In genomic region chr1:200670215-200671118, GRCh38 we compare ENCODE assay signal across 1 cellular context.
TF ChIP-seq lines count a peak whose summit lies in the region.

No MANE protein-coding gene starts in this region.

TF ChIP-seq in HepG2, 621 proteins besides CTCF, POLR2A, EP300 and RAD21 (continued from another document and continues in another):
- TF ChIP-seq, protein P1, sequence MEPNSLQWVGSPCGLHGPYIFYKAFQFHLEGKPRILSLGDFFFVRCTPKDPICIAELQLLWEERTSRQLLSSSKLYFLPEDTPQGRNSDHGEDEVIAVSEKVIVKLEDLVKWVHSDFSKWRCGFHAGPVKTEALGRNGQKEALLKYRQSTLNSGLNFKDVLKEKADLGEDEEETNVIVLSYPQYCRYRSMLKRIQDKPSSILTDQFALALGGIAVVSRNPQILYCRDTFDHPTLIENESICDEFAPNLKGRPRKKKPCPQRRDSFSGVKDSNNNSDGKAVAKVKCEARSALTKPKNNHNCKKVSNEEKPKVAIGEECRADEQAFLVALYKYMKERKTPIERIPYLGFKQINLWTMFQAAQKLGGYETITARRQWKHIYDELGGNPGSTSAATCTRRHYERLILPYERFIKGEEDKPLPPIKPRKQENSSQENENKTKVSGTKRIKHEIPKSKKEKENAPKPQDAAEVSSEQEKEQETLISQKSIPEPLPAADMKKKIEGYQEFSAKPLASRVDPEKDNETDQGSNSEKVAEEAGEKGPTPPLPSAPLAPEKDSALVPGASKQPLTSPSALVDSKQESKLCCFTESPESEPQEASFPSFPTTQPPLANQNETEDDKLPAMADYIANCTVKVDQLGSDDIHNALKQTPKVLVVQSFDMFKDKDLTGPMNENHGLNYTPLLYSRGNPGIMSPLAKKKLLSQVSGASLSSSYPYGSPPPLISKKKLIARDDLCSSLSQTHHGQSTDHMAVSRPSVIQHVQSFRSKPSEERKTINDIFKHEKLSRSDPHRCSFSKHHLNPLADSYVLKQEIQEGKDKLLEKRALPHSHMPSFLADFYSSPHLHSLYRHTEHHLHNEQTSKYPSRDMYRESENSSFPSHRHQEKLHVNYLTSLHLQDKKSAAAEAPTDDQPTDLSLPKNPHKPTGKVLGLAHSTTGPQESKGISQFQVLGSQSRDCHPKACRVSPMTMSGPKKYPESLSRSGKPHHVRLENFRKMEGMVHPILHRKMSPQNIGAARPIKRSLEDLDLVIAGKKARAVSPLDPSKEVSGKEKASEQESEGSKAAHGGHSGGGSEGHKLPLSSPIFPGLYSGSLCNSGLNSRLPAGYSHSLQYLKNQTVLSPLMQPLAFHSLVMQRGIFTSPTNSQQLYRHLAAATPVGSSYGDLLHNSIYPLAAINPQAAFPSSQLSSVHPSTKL (CRISPR knock-in tag; IDR thresholded peaks at IDR 0.05), result no peak
- TF ChIP-seq SIX4 (CRISPR knock-in tag; IDR thresholded peaks at IDR 0.05) (0 out of 2 replicates have a peak, but pooled peaks have one; percentile 13), ZNF24 (IDR thresholded peaks at IDR 0.05) (no peak), BRF2 (CRISPR knock-in tag; IDR thresholded peaks at IDR 0.05) (no peak), ZNF510 (CRISPR knock-in tag; IDR thresholded peaks at IDR 0.05; ENCODE audit: low read depth) (no peak), MAFG (CRISPR knock-in tag; IDR thresholded peaks at IDR 0.05) (no peak), ZNF619 (CRISPR knock-in tag; IDR thresholded peaks at IDR 0.05) (no peak), SYNCRIP (IDR thresholded peaks at IDR 0.05; ENCODE audit: insufficient read depth, low read depth, low read length) (no peak), KLF16 (CRISPR knock-in tag; IDR thresholded peaks at IDR 0.05) (no peak), SMARCE1 (IDR thresholded peaks at IDR 0.05; ENCODE audit: borderline replicate concordance) (no peak), ZSCAN31 (CRISPR knock-in tag; IDR thresholded peaks at IDR 0.05; ENCODE audit: low read depth) (0 out of 2 replicates have a peak, but pooled peaks have one; percentile 4), YEATS2 (CRISPR knock-in tag; IDR thresholded peaks at IDR 0.05; ENCODE audit: borderline replicate concordance) (no peak), FOXA1 (IDR thresholded peaks at IDR 0.05) (no peak), FOXA1 (CRISPR knock-in tag; IDR thresholded peaks at IDR 0.05) (no peak), ZNF567 (CRISPR knock-in tag; IDR thresholded peaks at IDR 0.05; ENCODE audit: borderline replicate concordance) (no peak), FOSL1 (CRISPR knock-in tag; IDR thresholded peaks at IDR 0.05; ENCODE audit: borderline replicate concordance) (no peak), ZNF674 (CRISPR knock-in tag; IDR thresholded peaks at IDR 0.05; ENCODE audit: low read depth) (no peak), RFX1 (IDR thresholded peaks at IDR 0.05) (no peak), TBP (CRISPR knock-in tag; IDR thresholded peaks at IDR 0.05) (no peak), SIN3A (IDR thresholded peaks at IDR 0.05; ENCODE audit: borderline replicate concordance, low read depth, low read length) (peak; percentile 24; the same call in 1 of the 2 replicates), MEIS2 (CRISPR knock-in tag; IDR thresholded peaks at IDR 0.05) (no peak), MEF2D (CRISPR knock-in tag; IDR thresholded peaks at IDR 0.05) (no peak), SATB2 (CRISPR knock-in tag; IDR thresholded peaks at IDR 0.05) (no peak), ZFY (CRISPR knock-in tag; IDR thresholded peaks at IDR 0.05) (no peak), ZNF263 (CRISPR knock-in tag; IDR thresholded peaks at IDR 0.05) (no peak), ZNF496 (CRISPR knock-in tag; IDR thresholded peaks at IDR 0.05; ENCODE audit: insufficient replicate concordance) (no peak), ZNF562 (CRISPR knock-in tag; IDR thresholded peaks at IDR 0.05; ENCODE audit: borderline replicate concordance) (no peak), NR2F6 (IDR thresholded peaks at IDR 0.05) (no peak), NR2F6 (CRISPR knock-in tag; IDR thresholded peaks at IDR 0.05) (no peak), ETV5 (CRISPR knock-in tag; IDR thresholded peaks at IDR 0.05; ENCODE audit: borderline replicate concordance) (no peak), ZNF329 (CRISPR knock-in tag; IDR thresholded peaks at IDR 0.05; ENCODE audit: low read depth) (no peak), STAG1 (CRISPR knock-in tag; IDR thresholded peaks at IDR 0.05) (no peak), MATR3 (CRISPR knock-in tag; IDR thresholded peaks at IDR 0.05) (no peak), CREB1 (IDR thresholded peaks at IDR 0.05) (no peak), CREB1 (CRISPR knock-in tag; IDR thresholded peaks at IDR 0.05) (peak; percentile 57), ZNF784 (CRISPR knock-in tag; IDR thresholded peaks at IDR 0.05; ENCODE audit: borderline replicate concordance) (no peak), ELF3 (CRISPR knock-in tag; IDR thresholded peaks at IDR 0.05) (0 out of 2 replicates have a peak, but pooled peaks have one; percentile 3), ZSCAN29 (CRISPR knock-in tag; conservative IDR thresholded peaks at IDR 0.05) (no peak), ZNF549 (CRISPR knock-in tag; IDR thresholded peaks at IDR 0.05) (no peak), JUNB (CRISPR knock-in tag; IDR thresholded peaks at IDR 0.05; ENCODE audit: borderline replicate concordance) (no peak), NFKB2 (CRISPR knock-in tag; IDR thresholded peaks at IDR 0.05; ENCODE audit: borderline replicate concordance) (no peak), ZNF746 (CRISPR knock-in tag; IDR thresholded peaks at IDR 0.05) (peak; percentile 4; the same call in 1 of the 2 replicates), ARHGAP35 (CRISPR knock-in tag; IDR thresholded peaks at IDR 0.05; ENCODE audit: borderline replicate concordance) (no peak), KLF15 (CRISPR knock-in tag; IDR thresholded peaks at IDR 0.05; ENCODE audit: borderline replicate concordance) (no peak)
- TF ChIP-seq, protein P2, sequence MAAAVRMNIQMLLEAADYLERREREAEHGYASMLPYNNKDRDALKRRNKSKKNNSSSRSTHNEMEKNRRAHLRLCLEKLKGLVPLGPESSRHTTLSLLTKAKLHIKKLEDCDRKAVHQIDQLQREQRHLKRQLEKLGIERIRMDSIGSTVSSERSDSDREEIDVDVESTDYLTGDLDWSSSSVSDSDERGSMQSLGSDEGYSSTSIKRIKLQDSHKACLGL (CRISPR knock-in tag; IDR thresholded peaks at IDR 0.05), result no peak
- TF ChIP-seq, protein P3, sequence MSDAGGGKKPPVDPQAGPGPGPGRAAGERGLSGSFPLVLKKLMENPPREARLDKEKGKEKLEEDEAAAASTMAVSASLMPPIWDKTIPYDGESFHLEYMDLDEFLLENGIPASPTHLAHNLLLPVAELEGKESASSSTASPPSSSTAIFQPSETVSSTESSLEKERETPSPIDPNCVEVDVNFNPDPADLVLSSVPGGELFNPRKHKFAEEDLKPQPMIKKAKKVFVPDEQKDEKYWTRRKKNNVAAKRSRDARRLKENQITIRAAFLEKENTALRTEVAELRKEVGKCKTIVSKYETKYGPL (CRISPR knock-in tag; IDR thresholded peaks at IDR 0.05), result no peak
- TF ChIP-seq, protein P4, sequence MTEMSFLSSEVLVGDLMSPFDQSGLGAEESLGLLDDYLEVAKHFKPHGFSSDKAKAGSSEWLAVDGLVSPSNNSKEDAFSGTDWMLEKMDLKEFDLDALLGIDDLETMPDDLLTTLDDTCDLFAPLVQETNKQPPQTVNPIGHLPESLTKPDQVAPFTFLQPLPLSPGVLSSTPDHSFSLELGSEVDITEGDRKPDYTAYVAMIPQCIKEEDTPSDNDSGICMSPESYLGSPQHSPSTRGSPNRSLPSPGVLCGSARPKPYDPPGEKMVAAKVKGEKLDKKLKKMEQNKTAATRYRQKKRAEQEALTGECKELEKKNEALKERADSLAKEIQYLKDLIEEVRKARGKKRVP (CRISPR knock-in tag; IDR thresholded peaks at IDR 0.05), result no peak
- TF ChIP-seq, protein P5, sequence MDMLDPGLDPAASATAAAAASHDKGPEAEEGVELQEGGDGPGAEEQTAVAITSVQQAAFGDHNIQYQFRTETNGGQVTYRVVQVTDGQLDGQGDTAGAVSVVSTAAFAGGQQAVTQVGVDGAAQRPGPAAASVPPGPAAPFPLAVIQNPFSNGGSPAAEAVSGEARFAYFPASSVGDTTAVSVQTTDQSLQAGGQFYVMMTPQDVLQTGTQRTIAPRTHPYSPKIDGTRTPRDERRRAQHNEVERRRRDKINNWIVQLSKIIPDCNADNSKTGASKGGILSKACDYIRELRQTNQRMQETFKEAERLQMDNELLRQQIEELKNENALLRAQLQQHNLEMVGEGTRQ (IDR thresholded peaks at IDR 0.05; ENCODE audit: low read depth, low read length), result no peak
- TF ChIP-seq, protein P5 (CRISPR knock-in tag; IDR thresholded peaks at IDR 0.05; ENCODE audit: borderline replicate concordance), result 0 out of 2 replicates have a peak, but pooled peaks have one; percentile 31
- TF ChIP-seq, protein P6, sequence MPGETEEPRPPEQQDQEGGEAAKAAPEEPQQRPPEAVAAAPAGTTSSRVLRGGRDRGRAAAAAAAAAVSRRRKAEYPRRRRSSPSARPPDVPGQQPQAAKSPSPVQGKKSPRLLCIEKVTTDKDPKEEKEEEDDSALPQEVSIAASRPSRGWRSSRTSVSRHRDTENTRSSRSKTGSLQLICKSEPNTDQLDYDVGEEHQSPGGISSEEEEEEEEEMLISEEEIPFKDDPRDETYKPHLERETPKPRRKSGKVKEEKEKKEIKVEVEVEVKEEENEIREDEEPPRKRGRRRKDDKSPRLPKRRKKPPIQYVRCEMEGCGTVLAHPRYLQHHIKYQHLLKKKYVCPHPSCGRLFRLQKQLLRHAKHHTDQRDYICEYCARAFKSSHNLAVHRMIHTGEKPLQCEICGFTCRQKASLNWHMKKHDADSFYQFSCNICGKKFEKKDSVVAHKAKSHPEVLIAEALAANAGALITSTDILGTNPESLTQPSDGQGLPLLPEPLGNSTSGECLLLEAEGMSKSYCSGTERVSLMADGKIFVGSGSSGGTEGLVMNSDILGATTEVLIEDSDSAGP (CRISPR knock-in tag; IDR thresholded peaks at IDR 0.05; ENCODE audit: borderline replicate concordance), result no peak
- TF ChIP-seq, protein P7, sequence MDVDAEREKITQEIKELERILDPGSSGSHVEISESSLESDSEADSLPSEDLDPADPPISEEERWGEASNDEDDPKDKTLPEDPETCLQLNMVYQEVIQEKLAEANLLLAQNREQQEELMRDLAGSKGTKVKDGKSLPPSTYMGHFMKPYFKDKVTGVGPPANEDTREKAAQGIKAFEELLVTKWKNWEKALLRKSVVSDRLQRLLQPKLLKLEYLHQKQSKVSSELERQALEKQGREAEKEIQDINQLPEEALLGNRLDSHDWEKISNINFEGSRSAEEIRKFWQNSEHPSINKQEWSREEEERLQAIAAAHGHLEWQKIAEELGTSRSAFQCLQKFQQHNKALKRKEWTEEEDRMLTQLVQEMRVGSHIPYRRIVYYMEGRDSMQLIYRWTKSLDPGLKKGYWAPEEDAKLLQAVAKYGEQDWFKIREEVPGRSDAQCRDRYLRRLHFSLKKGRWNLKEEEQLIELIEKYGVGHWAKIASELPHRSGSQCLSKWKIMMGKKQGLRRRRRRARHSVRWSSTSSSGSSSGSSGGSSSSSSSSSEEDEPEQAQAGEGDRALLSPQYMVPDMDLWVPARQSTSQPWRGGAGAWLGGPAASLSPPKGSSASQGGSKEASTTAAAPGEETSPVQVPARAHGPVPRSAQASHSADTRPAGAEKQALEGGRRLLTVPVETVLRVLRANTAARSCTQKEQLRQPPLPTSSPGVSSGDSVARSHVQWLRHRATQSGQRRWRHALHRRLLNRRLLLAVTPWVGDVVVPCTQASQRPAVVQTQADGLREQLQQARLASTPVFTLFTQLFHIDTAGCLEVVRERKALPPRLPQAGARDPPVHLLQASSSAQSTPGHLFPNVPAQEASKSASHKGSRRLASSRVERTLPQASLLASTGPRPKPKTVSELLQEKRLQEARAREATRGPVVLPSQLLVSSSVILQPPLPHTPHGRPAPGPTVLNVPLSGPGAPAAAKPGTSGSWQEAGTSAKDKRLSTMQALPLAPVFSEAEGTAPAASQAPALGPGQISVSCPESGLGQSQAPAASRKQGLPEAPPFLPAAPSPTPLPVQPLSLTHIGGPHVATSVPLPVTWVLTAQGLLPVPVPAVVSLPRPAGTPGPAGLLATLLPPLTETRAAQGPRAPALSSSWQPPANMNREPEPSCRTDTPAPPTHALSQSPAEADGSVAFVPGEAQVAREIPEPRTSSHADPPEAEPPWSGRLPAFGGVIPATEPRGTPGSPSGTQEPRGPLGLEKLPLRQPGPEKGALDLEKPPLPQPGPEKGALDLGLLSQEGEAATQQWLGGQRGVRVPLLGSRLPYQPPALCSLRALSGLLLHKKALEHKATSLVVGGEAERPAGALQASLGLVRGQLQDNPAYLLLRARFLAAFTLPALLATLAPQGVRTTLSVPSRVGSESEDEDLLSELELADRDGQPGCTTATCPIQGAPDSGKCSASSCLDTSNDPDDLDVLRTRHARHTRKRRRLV (CRISPR knock-in tag; IDR thresholded peaks at IDR 0.05), result peak; percentile 71; the same call in 1 of the 2 replicates
